ENCODE assay signal across 8 cellular contexts in the genomic region with DNA sequence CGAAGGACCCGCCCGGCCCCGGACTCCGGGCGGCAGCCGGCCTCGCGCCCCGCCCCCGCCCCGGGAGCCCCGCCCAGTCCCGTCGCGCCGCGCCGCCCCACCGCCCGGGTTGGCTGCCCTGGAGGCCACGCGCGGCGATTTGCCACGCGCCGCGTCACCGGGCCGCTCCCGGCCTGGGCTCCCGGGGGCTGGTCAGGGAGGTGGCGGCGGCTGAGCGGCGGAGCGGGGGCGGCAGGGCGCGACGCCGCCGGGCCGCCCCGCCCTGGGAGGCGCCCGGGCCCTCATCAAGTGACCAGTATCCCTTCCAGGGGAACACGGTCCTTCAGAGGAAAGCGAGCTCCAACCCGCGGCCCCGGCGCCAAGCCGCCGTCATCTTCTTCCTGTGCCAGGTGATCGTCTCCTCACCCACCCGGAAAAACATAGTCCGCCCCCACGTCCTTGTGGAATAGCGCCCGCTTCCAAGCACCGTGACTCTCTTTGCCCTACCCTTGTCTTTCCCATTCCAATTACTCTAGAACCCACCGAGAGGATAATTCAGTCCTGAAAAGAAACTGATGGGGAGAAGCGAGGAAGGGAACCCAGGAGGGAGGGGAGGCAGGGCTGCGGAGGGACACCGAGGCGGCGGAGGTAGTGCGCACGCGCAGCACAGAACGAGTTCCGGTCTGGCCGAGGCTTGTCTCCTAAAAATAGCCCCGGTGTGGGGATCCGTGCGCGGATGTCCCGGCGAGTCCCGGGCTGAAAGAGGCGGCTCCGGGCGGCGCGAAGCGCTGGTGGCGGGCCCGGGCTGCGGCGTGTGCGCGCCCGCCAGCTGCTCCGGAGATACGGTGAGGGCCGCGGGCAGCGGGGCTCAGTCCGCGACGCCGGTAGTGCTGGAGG. TPM values are rescaled to one million over a fixed set of nuclear protein-coding genes. Genes with fewer than 3 reads are reported as not detected.
DNase-seq lines count a peak whose midpoint lies in the region; ATAC-seq and TF ChIP-seq lines count a peak whose summit lies in the region.

TSS of gene MEF2A (plus strand) at position 704 of the 876 bp plus-strand sequence. CDS start 67,136 bp downstream, outside the sequence.

- H3K27ac ChIP-seq in HUES6 (ENCODE audit: low read depth, low read length) = peak within 1 kb of the TSS; percentile 66; the same call in 1 of the 2 replicates
- H3K27ac ChIP-seq in OCI-LY7 (ENCODE audit: low read depth, low read length, poor library complexity, severe bottlenecking) = peak within 1 kb of the TSS; percentile 70

- H3K4me3 ChIP-seq in HUES6 (ENCODE audit: low read depth, low read length) (peak within 1 kb of the TSS; percentile 81), OCI-LY7 (ENCODE audit: low read depth, low read length, poor library complexity, severe bottlenecking) (peak within 1 kb of the TSS; percentile 87)

- POLR2A ChIA-PET in OCI-LY7 (lab: Charles Lee) = interaction anchor here (0.6 to 2.0 kb wide), 5 partner anchors 9 to 137 kb away, joined by 3 to 10 read pairs (median 3); no protein-coding TSS in a partner anchor

- intact Hi-C loops in OCI-LY7 (cut with micrococcal nuclease; ENCODE audit: unreplicated experiment) = loop anchor here (1.0 to 5.0 kb wide), 3 partner anchors 53 to 313 kb away; partner anchors contain the start of gene LRRC28

- H3K9me3 ChIP-seq in HUES6 (ENCODE audit: control insufficient read depth, insufficient read depth, low read depth, low read length) (no peaks in the 10 kb centered on the region), OCI-LY7 (ENCODE audit: low read length) (no peaks in the 10 kb centered on the region)

- no peaks in the 10 kb centered on the region for H3K36me3 ChIP-seq in HUES6 (ENCODE audit: control insufficient read depth, insufficient read depth, low read length)
- no peaks in the 10 kb centered on the region for H3K36me3 ChIP-seq in OCI-LY7 (ENCODE audit: insufficient read depth, low read length)

- DNase-seq in Caki2 (ENCODE audit: low read depth) (peak; percentile 88), OCI-LY7 (ENCODE audit: low spot score) (peak; percentile 97), activated T-cell treated with anti-CD3 and anti-CD28 coated beads for 1 hour (ENCODE audit: low read depth) (peak; percentile 84), epidermal melanocyte (ENCODE audit: insufficient read length, low spot score) (peak; percentile 95), midbrain (lab: John Stamatoyannopoulos, UW) (peak; percentile 94)
- peak; percentile 85 to 89 for DNase-seq in stimulated activated CD8-positive, alpha-beta memory T cell treated with anti-CD3 and anti-CD28 coated beads, Interleukin-15, amount 100 ng/mL, for 48 hours (ENCODE audit: low read depth in 2 of 2)

- H3K4me1 ChIP-seq in HUES6 (ENCODE audit: control insufficient read depth, insufficient read depth, low read length) = peaks cover 38% of the 10 kb centered on the region
- H3K4me1 ChIP-seq in OCI-LY7 (ENCODE audit: insufficient read depth, low read length, poor library complexity, severe bottlenecking) = peaks cover 29% of the 10 kb centered on the region

- peak; percentile 52 for ATAC-seq in GM21423 (IDR thresholded peaks at IDR 0.05; ENCODE audit: unreplicated experiment)

- in situ Hi-C loops in Caki2 (cut with HindIII; ENCODE audit: low pct_unique_long_range_greater_than_20kb, low sequenced_read_pairs) = no loop called here

- H3K9me2 ChIP-seq in OCI-LY7 (ENCODE audit: insufficient read depth, low read length) = no peaks in the 10 kb centered on the region

- no peak for TF ChIP-seq CTCF in OCI-LY7 (conservative IDR thresholded peaks at IDR 0.05; ENCODE audit: low read length)

- peak within 1 kb of the TSS; percentile 90 for H2AFZ ChIP-seq in OCI-LY7 (ENCODE audit: low read length)

- 0 out of 2 replicates have a peak, but pooled peaks cover 4% of the 10 kb centered on the region for H3K27me3 ChIP-seq in HUES6 (ENCODE audit: control insufficient read depth, insufficient read depth, low read length)

- CTCF ChIA-PET in OCI-LY7 (lab: Charles Lee; ENCODE audit: unreplicated experiment) = no interaction called here

- peak within 1 kb of the TSS; percentile 90 for H3K9ac ChIP-seq in HUES6 (ENCODE audit: low read length)

- H3K79me2 ChIP-seq in OCI-LY7 (ENCODE audit: insufficient read depth, low read depth, low read length) = peaks cover 42% of the 10 kb centered on the region

- H4K20me1 ChIP-seq in OCI-LY7 (ENCODE audit: insufficient read depth, low read length) = peaks cover 32% of the 10 kb centered on the region

- peak within 1 kb of the TSS; percentile 91 for H3K4me2 ChIP-seq in OCI-LY7 (ENCODE audit: low read length)

- no TSS peak for BruUV-seq in OCI-LY7 (replicated peaks; lab: Mats Ljungman, UMichigan)

RNA-seq across cellular contexts. Expression of gene MEF2A, which starts in this region (rescaled TPM):
- 5.8 TPM in 2 replicates for total RNA-seq in Caki2 (2014; rRNA removed; shearing (Covaris generic); ENCODE audit: low replicate concordance)
- 27.3 and 28.0 TPM in 2 replicates for total RNA-seq in OCI-LY7 (2014; rRNA removed; shearing (Covaris generic))
- 33.5 and 38.2 TPM in 2 replicates for total RNA-seq in OCI-LY7 (2022)

Comparison
In these comparisons a context has a peak if more than half of its experiments do, and no peak if none do; other contexts are left out.
1. Peak in every context shown above with its lines: DNase-seq, ATAC-seq, H3K4me3 ChIP-seq and H3K27ac ChIP-seq.